Comparison of ENCODE assay signal across 1 cellular context in the genomic region with DNA sequence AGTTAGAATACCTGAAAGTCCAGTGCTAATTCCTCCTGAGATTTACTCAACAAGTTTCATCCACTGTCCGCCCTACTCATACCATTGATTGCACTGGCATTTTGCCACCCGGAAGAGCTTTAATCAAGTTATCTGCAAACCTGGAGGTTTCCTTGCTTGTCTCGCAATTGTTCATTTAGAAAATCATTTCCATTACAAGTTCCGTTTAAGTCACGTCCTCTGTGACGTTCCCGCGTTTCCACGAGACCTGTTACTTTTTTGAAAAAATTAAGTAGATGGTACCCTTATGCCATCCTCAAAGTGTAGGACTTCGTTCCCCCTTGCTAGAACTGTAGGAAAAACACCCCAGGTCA.
TF ChIP-seq lines count a peak whose summit lies in the region.

No MANE protein-coding gene starts in this region.

TF ChIP-seq in GM23338, 12 proteins besides CTCF, POLR2A, EP300 and RAD21 (continued from another document):
- TF ChIP-seq, protein P1, sequence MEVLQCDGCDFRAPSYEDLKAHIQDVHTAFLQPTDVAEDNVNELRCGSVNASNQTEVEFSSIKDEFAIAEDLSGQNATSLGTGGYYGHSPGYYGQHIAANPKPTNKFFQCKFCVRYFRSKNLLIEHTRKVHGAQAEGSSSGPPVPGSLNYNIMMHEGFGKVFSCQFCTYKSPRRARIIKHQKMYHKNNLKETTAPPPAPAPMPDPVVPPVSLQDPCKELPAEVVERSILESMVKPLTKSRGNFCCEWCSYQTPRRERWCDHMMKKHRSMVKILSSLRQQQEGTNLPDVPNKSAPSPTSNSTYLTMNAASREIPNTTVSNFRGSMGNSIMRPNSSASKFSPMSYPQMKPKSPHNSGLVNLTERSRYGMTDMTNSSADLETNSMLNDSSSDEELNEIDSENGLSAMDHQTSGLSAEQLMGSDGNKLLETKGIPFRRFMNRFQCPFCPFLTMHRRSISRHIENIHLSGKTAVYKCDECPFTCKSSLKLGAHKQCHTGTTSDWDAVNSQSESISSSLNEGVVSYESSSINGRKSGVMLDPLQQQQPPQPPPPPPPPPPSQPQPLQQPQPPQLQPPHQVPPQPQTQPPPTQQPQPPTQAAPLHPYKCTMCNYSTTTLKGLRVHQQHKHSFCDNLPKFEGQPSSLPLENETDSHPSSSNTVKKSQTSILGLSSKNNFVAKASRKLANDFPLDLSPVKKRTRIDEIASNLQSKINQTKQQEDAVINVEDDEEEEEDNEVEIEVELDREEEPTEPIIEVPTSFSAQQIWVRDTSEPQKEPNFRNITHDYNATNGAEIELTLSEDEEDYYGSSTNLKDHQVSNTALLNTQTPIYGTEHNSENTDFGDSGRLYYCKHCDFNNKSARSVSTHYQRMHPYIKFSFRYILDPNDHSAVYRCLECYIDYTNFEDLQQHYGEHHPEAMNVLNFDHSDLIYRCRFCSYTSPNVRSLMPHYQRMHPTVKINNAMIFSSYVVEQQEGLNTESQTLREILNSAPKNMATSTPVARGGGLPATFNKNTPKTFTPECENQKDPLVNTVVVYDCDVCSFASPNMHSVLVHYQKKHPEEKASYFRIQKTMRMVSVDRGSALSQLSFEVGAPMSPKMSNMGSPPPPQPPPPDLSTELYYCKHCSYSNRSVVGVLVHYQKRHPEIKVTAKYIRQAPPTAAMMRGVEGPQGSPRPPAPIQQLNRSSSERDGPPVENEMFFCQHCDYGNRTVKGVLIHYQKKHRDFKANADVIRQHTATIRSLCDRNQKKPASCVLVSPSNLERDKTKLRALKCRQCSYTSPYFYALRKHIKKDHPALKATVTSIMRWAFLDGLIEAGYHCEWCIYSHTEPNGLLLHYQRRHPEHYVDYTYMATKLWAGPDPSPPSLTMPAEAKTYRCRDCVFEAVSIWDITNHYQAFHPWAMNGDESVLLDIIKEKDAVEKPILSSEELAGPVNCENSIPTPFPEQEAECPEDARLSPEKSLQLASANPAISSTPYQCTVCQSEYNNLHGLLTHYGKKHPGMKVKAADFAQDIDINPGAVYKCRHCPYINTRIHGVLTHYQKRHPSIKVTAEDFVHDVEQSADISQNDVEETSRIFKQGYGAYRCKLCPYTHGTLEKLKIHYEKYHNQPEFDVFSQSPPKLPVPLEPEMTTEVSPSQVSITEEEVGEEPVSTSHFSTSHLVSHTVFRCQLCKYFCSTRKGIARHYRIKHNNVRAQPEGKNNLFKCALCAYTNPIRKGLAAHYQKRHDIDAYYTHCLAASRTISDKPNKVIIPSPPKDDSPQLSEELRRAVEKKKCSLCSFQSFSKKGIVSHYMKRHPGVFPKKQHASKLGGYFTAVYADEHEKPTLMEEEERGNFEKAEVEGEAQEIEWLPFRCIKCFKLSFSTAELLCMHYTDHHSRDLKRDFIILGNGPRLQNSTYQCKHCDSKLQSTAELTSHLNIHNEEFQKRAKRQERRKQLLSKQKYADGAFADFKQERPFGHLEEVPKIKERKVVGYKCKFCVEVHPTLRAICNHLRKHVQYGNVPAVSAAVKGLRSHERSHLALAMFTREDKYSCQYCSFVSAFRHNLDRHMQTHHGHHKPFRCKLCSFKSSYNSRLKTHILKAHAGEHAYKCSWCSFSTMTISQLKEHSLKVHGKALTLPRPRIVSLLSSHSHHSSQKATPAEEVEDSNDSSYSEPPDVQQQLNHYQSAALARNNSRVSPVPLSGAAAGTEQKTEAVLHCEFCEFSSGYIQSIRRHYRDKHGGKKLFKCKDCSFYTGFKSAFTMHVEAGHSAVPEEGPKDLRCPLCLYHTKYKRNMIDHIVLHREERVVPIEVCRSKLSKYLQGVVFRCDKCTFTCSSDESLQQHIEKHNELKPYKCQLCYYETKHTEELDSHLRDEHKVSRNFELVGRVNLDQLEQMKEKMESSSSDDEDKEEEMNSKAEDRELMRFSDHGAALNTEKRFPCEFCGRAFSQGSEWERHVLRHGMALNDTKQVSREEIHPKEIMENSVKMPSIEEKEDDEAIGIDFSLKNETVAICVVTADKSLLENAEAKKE (CRISPR knock-in tag; IDR thresholded peaks at IDR 0.05) = no peak
- no peak for TF ChIP-seq JUNB (IDR thresholded peaks at IDR 0.05; ENCODE audit: unreplicated experiment)
- TF ChIP-seq CREB1 (CRISPR knock-in tag; IDR thresholded peaks at IDR 0.05; ENCODE audit: low read depth) = no peak
- TF ChIP-seq POLR2AphosphoS5 (IDR thresholded peaks at IDR 0.05; ENCODE audit: low read depth) = no peak
- TF ChIP-seq EZH2phosphoT487 (IDR thresholded peaks at IDR 0.05; ENCODE audit: unreplicated experiment) = no peak
- TF ChIP-seq NANOG (IDR thresholded peaks at IDR 0.05; ENCODE audit: borderline replicate concordance) = no peak
- TF ChIP-seq, protein P2, sequence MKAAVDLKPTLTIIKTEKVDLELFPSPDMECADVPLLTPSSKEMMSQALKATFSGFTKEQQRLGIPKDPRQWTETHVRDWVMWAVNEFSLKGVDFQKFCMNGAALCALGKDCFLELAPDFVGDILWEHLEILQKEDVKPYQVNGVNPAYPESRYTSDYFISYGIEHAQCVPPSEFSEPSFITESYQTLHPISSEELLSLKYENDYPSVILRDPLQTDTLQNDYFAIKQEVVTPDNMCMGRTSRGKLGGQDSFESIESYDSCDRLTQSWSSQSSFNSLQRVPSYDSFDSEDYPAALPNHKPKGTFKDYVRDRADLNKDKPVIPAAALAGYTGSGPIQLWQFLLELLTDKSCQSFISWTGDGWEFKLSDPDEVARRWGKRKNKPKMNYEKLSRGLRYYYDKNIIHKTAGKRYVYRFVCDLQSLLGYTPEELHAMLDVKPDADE (IDR thresholded peaks at IDR 0.05) = no peak
- TF ChIP-seq ZNF114 (CRISPR knock-in tag; IDR thresholded peaks at IDR 0.05) = no peak
